In the genomic region with DNA sequence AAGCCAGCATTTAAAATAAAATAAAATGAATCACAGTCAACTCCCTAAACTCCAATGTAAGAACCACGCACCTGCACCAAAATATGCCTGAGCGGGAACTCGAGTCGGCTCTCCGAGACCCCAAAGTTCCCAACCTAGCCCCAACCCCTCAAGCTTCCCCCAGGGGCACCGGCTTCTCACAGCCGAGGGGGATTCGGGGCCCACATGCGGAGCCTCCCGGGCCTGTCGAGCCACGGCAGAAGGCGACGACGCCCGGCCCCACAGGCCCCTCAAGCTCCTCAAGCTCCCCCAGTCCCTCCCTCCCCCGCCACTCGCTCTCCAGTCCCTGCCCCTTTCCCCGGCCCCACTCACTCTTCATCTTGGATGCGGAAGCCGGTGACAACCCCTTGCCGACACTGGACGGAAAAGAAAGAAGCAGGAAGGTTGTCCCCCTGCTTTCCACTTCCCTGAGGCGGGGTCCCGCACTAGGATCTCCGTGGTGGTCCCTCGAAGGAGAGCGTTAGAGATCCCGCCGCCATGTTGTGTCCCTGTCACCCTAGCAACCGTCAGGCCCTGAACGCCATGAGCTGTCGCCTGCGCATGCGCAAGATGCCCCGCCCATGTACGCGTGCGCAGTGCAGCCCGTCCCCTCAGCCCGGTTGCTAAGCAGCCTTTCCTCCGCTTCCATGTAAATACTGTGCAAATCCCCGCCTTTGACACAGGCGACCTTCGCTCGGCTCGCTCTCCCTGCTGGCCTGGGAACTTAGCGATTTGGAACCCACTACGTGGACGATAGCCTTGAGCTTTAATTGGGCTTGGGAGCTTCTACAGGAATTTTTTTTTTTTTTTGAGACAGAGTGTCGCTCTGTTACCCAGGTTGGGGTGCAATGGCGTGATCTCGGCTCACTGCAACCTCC, we compare ENCODE assay signal across 1 cellular context.
TF ChIP-seq lines count a peak whose summit lies in the region.

A gene with protein sequence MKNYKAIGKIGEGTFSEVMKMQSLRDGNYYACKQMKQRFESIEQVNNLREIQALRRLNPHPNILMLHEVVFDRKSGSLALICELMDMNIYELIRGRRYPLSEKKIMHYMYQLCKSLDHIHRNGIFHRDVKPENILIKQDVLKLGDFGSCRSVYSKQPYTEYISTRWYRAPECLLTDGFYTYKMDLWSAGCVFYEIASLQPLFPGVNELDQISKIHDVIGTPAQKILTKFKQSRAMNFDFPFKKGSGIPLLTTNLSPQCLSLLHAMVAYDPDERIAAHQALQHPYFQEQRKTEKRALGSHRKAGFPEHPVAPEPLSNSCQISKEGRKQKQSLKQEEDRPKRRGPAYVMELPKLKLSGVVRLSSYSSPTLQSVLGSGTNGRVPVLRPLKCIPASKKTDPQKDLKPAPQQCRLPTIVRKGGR (minus strand): TSS at position 554 of the 896 bp plus-strand sequence. CDS start 196 bp downstream, at position 358.

TF ChIP-seq in HepG2, 621 proteins besides CTCF, POLR2A, EP300 and RAD21 (continued from another document and continues in another):
- TF ChIP-seq, protein P1, sequence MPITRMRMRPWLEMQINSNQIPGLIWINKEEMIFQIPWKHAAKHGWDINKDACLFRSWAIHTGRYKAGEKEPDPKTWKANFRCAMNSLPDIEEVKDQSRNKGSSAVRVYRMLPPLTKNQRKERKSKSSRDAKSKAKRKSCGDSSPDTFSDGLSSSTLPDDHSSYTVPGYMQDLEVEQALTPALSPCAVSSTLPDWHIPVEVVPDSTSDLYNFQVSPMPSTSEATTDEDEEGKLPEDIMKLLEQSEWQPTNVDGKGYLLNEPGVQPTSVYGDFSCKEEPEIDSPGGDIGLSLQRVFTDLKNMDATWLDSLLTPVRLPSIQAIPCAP (CRISPR knock-in tag; IDR thresholded peaks at IDR 0.05; ENCODE audit: low read depth): no peak
- TF ChIP-seq, protein P2, sequence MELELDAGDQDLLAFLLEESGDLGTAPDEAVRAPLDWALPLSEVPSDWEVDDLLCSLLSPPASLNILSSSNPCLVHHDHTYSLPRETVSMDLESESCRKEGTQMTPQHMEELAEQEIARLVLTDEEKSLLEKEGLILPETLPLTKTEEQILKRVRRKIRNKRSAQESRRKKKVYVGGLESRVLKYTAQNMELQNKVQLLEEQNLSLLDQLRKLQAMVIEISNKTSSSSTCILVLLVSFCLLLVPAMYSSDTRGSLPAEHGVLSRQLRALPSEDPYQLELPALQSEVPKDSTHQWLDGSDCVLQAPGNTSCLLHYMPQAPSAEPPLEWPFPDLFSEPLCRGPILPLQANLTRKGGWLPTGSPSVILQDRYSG (CRISPR knock-in tag; IDR thresholded peaks at IDR 0.05): no peak
- TF ChIP-seq ZNF577 (CRISPR knock-in tag; IDR thresholded peaks at IDR 0.05; ENCODE audit: borderline replicate concordance, low read depth) (no peak), ESRRA (CRISPR knock-in tag; IDR thresholded peaks at IDR 0.05; ENCODE audit: low read depth) (0 out of 2 replicates have a peak, but pooled peaks have one; percentile 39), HDAC2 (CRISPR knock-in tag; IDR thresholded peaks at IDR 0.05) (no peak; the same call in 1 of the 2 replicates), ZBTB20 (CRISPR knock-in tag; IDR thresholded peaks at IDR 0.05; ENCODE audit: borderline replicate concordance, low read depth) (no peak), ZNF432 (CRISPR knock-in tag; IDR thresholded peaks at IDR 0.05; ENCODE audit: borderline replicate concordance) (no peak), YEATS2 (CRISPR knock-in tag; IDR thresholded peaks at IDR 0.05; ENCODE audit: borderline replicate concordance) (0 out of 2 replicates have a peak, but pooled peaks have one; percentile 19), ZNF468 (CRISPR knock-in tag; IDR thresholded peaks at IDR 0.05) (no peak), ZNF570 (CRISPR knock-in tag; IDR thresholded peaks at IDR 0.05; ENCODE audit: borderline replicate concordance) (no peak), ZNF441 (CRISPR knock-in tag; IDR thresholded peaks at IDR 0.05; ENCODE audit: borderline replicate concordance) (no peak), ZSCAN30 (CRISPR knock-in tag; IDR thresholded peaks at IDR 0.05) (no peak), MAFK (conservative IDR thresholded peaks at IDR 0.05 in 1 of 2, IDR thresholded peaks at IDR 0.05 in 1 of 2; ENCODE audit: low read length in 2 of 2) (no peak), ZNF496 (CRISPR knock-in tag; IDR thresholded peaks at IDR 0.05; ENCODE audit: insufficient replicate concordance) (no peak), SP4 (CRISPR knock-in tag; IDR thresholded peaks at IDR 0.05) (no peak), PTBP1 (IDR thresholded peaks at IDR 0.05; ENCODE audit: low read depth, low read length, poor library complexity, severe bottlenecking) (no peak), KLF9 (CRISPR knock-in tag; IDR thresholded peaks at IDR 0.05; ENCODE audit: low read depth) (no peak), ZNF879 (CRISPR knock-in tag; IDR thresholded peaks at IDR 0.05) (no peak), NR2C2 (CRISPR knock-in tag; IDR thresholded peaks at IDR 0.05; ENCODE audit: borderline replicate concordance) (peak; percentile 34), NR3C1 (CRISPR knock-in tag; IDR thresholded peaks at IDR 0.05) (no peak), MTF2 (CRISPR knock-in tag; IDR thresholded peaks at IDR 0.05; ENCODE audit: borderline replicate concordance) (no peak), PRPF4 (IDR thresholded peaks at IDR 0.05; ENCODE audit: low read depth, low read length, poor library complexity, severe bottlenecking) (no peak), TEAD3 (CRISPR knock-in tag; optimal IDR thresholded peaks at IDR 0.05; ENCODE audit: borderline replicate concordance) (peak; percentile 73), PHF20 (CRISPR knock-in tag; IDR thresholded peaks at IDR 0.05) (no peak), MEIS2 (CRISPR knock-in tag; IDR thresholded peaks at IDR 0.05) (no peak), MEIS1 (CRISPR knock-in tag; IDR thresholded peaks at IDR 0.05; ENCODE audit: borderline replicate concordance) (no peak), NFYC (CRISPR knock-in tag; IDR thresholded peaks at IDR 0.05) (no peak), ZNF891 (CRISPR knock-in tag; IDR thresholded peaks at IDR 0.05) (no peak; the same call in 1 of the 2 replicates), NR2F2 (IDR thresholded peaks at IDR 0.05; ENCODE audit: borderline replicate concordance, low read depth) (no peak), STAG1 (CRISPR knock-in tag; IDR thresholded peaks at IDR 0.05) (no peak), HOXA3 (CRISPR knock-in tag; IDR thresholded peaks at IDR 0.05) (peak; percentile 82)
- TF ChIP-seq, protein P3, sequence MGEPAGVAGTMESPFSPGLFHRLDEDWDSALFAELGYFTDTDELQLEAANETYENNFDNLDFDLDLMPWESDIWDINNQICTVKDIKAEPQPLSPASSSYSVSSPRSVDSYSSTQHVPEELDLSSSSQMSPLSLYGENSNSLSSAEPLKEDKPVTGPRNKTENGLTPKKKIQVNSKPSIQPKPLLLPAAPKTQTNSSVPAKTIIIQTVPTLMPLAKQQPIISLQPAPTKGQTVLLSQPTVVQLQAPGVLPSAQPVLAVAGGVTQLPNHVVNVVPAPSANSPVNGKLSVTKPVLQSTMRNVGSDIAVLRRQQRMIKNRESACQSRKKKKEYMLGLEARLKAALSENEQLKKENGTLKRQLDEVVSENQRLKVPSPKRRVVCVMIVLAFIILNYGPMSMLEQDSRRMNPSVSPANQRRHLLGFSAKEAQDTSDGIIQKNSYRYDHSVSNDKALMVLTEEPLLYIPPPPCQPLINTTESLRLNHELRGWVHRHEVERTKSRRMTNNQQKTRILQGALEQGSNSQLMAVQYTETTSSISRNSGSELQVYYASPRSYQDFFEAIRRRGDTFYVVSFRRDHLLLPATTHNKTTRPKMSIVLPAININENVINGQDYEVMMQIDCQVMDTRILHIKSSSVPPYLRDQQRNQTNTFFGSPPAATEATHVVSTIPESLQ (CRISPR knock-in tag; conservative IDR thresholded peaks at IDR 0.05): no peak
- TF ChIP-seq, protein P4, sequence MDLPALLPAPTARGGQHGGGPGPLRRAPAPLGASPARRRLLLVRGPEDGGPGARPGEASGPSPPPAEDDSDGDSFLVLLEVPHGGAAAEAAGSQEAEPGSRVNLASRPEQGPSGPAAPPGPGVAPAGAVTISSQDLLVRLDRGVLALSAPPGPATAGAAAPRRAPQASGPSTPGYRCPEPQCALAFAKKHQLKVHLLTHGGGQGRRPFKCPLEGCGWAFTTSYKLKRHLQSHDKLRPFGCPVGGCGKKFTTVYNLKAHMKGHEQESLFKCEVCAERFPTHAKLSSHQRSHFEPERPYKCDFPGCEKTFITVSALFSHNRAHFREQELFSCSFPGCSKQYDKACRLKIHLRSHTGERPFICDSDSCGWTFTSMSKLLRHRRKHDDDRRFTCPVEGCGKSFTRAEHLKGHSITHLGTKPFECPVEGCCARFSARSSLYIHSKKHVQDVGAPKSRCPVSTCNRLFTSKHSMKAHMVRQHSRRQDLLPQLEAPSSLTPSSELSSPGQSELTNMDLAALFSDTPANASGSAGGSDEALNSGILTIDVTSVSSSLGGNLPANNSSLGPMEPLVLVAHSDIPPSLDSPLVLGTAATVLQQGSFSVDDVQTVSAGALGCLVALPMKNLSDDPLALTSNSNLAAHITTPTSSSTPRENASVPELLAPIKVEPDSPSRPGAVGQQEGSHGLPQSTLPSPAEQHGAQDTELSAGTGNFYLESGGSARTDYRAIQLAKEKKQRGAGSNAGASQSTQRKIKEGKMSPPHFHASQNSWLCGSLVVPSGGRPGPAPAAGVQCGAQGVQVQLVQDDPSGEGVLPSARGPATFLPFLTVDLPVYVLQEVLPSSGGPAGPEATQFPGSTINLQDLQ (CRISPR knock-in tag; IDR thresholded peaks at IDR 0.05): no peak
- TF ChIP-seq, protein P5, sequence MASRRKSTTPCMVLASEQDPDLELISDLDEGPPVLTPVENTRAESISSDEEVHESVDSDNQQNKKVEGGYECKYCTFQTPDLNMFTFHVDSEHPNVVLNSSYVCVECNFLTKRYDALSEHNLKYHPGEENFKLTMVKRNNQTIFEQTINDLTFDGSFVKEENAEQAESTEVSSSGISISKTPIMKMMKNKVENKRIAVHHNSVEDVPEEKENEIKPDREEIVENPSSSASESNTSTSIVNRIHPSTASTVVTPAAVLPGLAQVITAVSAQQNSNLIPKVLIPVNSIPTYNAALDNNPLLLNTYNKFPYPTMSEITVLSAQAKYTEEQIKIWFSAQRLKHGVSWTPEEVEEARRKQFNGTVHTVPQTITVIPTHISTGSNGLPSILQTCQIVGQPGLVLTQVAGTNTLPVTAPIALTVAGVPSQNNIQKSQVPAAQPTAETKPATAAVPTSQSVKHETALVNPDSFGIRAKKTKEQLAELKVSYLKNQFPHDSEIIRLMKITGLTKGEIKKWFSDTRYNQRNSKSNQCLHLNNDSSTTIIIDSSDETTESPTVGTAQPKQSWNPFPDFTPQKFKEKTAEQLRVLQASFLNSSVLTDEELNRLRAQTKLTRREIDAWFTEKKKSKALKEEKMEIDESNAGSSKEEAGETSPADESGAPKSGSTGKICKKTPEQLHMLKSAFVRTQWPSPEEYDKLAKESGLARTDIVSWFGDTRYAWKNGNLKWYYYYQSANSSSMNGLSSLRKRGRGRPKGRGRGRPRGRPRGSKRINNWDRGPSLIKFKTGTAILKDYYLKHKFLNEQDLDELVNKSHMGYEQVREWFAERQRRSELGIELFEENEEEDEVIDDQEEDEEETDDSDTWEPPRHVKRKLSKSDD (CRISPR knock-in tag; IDR thresholded peaks at IDR 0.05; ENCODE audit: low read depth): peak; percentile 22; the same call in 1 of the 2 replicates
- TF ChIP-seq, protein P6, sequence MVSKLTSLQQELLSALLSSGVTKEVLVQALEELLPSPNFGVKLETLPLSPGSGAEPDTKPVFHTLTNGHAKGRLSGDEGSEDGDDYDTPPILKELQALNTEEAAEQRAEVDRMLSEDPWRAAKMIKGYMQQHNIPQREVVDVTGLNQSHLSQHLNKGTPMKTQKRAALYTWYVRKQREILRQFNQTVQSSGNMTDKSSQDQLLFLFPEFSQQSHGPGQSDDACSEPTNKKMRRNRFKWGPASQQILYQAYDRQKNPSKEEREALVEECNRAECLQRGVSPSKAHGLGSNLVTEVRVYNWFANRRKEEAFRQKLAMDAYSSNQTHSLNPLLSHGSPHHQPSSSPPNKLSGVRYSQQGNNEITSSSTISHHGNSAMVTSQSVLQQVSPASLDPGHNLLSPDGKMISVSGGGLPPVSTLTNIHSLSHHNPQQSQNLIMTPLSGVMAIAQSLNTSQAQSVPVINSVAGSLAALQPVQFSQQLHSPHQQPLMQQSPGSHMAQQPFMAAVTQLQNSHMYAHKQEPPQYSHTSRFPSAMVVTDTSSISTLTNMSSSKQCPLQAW (CRISPR knock-in tag; IDR thresholded peaks at IDR 0.05): no peak
- TF ChIP-seq, protein P7, sequence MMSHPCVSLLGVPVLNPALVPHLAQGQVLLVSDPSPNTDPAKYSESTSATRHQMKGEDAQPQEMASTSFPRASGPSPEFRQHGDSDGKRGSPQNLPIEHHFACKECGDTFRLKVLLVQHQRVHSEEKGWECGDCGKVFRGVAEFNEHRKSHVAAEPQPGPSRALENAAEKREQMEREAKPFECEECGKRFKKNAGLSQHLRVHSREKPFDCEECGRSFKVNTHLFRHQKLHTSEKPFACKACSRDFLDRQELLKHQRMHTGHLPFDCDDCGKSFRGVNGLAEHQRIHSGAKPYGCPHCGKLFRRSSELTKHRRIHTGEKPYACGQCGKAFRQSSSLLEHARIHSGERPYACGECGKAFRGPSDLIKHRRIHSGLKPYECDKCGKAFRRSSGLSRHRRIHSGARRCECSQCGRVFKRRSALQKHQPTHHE (CRISPR knock-in tag; IDR thresholded peaks at IDR 0.05; ENCODE audit: borderline replicate concordance): no peak
- TF ChIP-seq, protein P8, sequence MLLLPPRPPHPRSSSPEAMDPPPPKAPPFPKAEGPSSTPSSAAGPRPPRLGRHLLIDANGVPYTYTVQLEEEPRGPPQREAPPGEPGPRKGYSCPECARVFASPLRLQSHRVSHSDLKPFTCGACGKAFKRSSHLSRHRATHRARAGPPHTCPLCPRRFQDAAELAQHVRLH (CRISPR knock-in tag; IDR thresholded peaks at IDR 0.05; ENCODE audit: borderline replicate concordance, low read depth): no peak
- TF ChIP-seq, protein P9, sequence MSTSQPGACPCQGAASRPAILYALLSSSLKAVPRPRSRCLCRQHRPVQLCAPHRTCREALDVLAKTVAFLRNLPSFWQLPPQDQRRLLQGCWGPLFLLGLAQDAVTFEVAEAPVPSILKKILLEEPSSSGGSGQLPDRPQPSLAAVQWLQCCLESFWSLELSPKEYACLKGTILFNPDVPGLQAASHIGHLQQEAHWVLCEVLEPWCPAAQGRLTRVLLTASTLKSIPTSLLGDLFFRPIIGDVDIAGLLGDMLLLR (CRISPR knock-in tag; IDR thresholded peaks at IDR 0.05): no peak
- TF ChIP-seq, protein P10, sequence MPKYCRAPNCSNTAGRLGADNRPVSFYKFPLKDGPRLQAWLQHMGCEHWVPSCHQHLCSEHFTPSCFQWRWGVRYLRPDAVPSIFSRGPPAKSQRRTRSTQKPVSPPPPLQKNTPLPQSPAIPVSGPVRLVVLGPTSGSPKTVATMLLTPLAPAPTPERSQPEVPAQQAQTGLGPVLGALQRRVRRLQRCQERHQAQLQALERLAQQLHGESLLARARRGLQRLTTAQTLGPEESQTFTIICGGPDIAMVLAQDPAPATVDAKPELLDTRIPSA (CRISPR knock-in tag; IDR thresholded peaks at IDR 0.05; ENCODE audit: borderline replicate concordance): no peak
